Comparison of ENCODE assay signal across 19 cellular contexts in the genomic region with DNA sequence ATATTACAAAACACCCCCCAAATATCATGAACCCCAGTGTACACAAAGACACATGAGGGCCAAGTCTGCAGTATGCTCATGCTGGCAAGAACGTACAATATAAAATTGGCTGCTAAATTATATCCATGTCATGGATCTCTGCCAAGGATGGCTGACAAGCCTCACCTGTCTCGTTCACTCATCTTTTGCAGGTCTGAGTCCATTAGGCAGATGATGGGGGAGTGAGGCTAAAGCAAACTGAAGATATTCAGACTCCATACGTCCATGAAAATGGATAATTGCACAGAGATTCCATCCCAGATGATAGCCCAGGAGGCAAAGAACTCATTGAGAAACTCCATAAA.
"Had no signal": no experiment of that assay in that cellular context is flagged by ENCODE, and none has a peak within 500 bp of the region (broad histone marks: within the 10 kb centered on the region; RNA-seq: fewer than 3 reads in every experiment).

No MANE protein-coding gene starts in this region.

- H3K36me3 ChIP-seq: breast epithelium, lower lobe of right lung, sigmoid colon, upper lobe of left lung had no signal

- H3K4me1 Mint-ChIP-seq: activated CD8-positive, alpha-beta memory T cell treated with anti-CD3 and anti-CD28 coated beads, Interleukin-2, amount 10 ng/mL, durations not matched to agents 7 days and 5 days; activated naive CD8-positive, alpha-beta T cell treated with anti-CD3 and anti-CD28 coated beads, Interleukin-2, amount 10 ng/mL, durations not matched to agents 7 days and 5 days; natural killer cell had no signal

- H3K36me3 Mint-ChIP-seq: activated CD8-positive, alpha-beta memory T cell treated with anti-CD3 and anti-CD28 coated beads, Interleukin-2, amount 10 ng/mL, durations not matched to agents 7 days and 5 days; activated naive CD8-positive, alpha-beta T cell treated with anti-CD3 and anti-CD28 coated beads, Interleukin-2, amount 10 ng/mL, durations not matched to agents 7 days and 5 days; natural killer cell had no signal

- H3K4me3 Mint-ChIP-seq: activated CD8-positive, alpha-beta memory T cell treated with anti-CD3 and anti-CD28 coated beads, Interleukin-2, amount 10 ng/mL, durations not matched to agents 7 days and 5 days; activated naive CD8-positive, alpha-beta T cell treated with anti-CD3 and anti-CD28 coated beads, Interleukin-2, amount 10 ng/mL, durations not matched to agents 7 days and 5 days; activated T-cell treated with anti-CD3 and anti-CD28 coated beads, Interleukin-2, amount 50 U/mL, for 4 hours; endodermal cell; natural killer cell; stimulated activated naive CD8-positive, alpha-beta T cell treated with anti-CD3 and anti-CD28 coated beads, Interleukin-15, Interleukin-2, amounts not matched to agents 100 ng/mL and 50 ng/mL, for 24 hours had no signal

- H3K27me3 Mint-ChIP-seq: activated CD8-positive, alpha-beta memory T cell treated with anti-CD3 and anti-CD28 coated beads, Interleukin-2, amount 10 ng/mL, durations not matched to agents 7 days and 5 days; stimulated activated naive CD8-positive, alpha-beta T cell treated with anti-CD3 and anti-CD28 coated beads, Interleukin-15, Interleukin-2, amounts not matched to agents 100 ng/mL and 50 ng/mL, for 24 hours had no signal

- H3K27ac Mint-ChIP-seq: activated CD8-positive, alpha-beta memory T cell treated with anti-CD3 and anti-CD28 coated beads, Interleukin-2, amount 10 ng/mL, durations not matched to agents 7 days and 5 days; activated naive CD8-positive, alpha-beta T cell treated with anti-CD3 and anti-CD28 coated beads, Interleukin-2, amount 10 ng/mL, durations not matched to agents 7 days and 5 days; endodermal cell; natural killer cell; stimulated activated naive CD8-positive, alpha-beta T cell treated with anti-CD3 and anti-CD28 coated beads, Interleukin-15, Interleukin-2, amounts not matched to agents 100 ng/mL and 50 ng/mL, for 24 hours had no signal

- DNase-seq: activated CD4-positive, alpha-beta T cell treated with anti-CD3 and anti-CD28 coated beads, Interleukin-2, amount 50 U/mL, for 4 hours; activated CD4-positive, CD25-positive, alpha-beta regulatory T cell treated with anti-CD3 and anti-CD28 coated beads, Interleukin-2, amount 50 U/mL, for 72 hours; activated CD8-positive, alpha-beta memory T cell treated with anti-CD3 and anti-CD28 coated beads, Interleukin-2, amount 10 ng/mL, durations not matched to agents 7 days and 5 days; activated gamma-delta T cell; activated naive CD8-positive, alpha-beta T cell treated with anti-CD3 and anti-CD28 coated beads, Interleukin-2, amount 10 ng/mL, durations not matched to agents 7 days and 5 days; activated T-cell treated with anti-CD3 and anti-CD28 coated beads, Interleukin-2, amount 50 U/mL, for 4 hours; anterior cingulate cortex; endodermal cell; erythroblast; hypothalamus; lower lobe of right lung; mucosa of descending colon; natural killer cell; sigmoid colon; stimulated activated CD4-positive, alpha-beta T cell treated with anti-CD3 and anti-CD28 coated beads, Interleukin-4, amount 100 ng/mL, for 1 hour; stimulated activated CD8-positive, alpha-beta memory T cell treated with anti-CD3 and anti-CD28 coated beads, Interleukin-4, amount 100 ng/mL, for 48 hours; upper lobe of left lung had no signal

- H3K9me3 ChIP-seq: breast epithelium, lower lobe of right lung, mucosa of descending colon, sigmoid colon had no signal

- H3K4me3 ChIP-seq: breast epithelium, lower lobe of right lung, mucosa of descending colon, sigmoid colon, upper lobe of left lung had no signal

- H3K27me3 ChIP-seq: breast epithelium, upper lobe of left lung had no signal

- H3K27ac ChIP-seq: breast epithelium, lower lobe of right lung, sigmoid colon, upper lobe of left lung had no signal

- H3K9me3 Mint-ChIP-seq: activated T-cell treated with anti-CD3 and anti-CD28 coated beads, Interleukin-2, amount 50 U/mL, for 4 hours; stimulated activated naive CD8-positive, alpha-beta T cell treated with anti-CD3 and anti-CD28 coated beads, Interleukin-15, Interleukin-2, amounts not matched to agents 100 ng/mL and 50 ng/mL, for 24 hours had no signal

- ATAC-seq: activated CD8-positive, alpha-beta memory T cell treated with anti-CD3 and anti-CD28 coated beads, Interleukin-2, amount 10 ng/mL, durations not matched to agents 7 days and 5 days; activated T-cell treated with anti-CD3 and anti-CD28 coated beads, Interleukin-2, amount 50 U/mL, for 4 hours; lower lobe of right lung; mucosa of descending colon; natural killer cell had no signal

- H3K4me1 ChIP-seq: breast epithelium, lower lobe of right lung, sigmoid colon, upper lobe of left lung had no signal
